9 cellular contexts compared by ENCODE assay signal in genomic region chr3:196486263-196486662, GRCh38. TPM values are rescaled to one million over a fixed set of nuclear protein-coding genes. Genes with fewer than 3 reads are reported as not detected.
A peak's percentile ranks its signal among the peaks of the same experiment; 100 is the strongest.
DNase-seq lines count a peak whose midpoint lies in the region; ATAC-seq, FAIRE-seq and TF ChIP-seq lines count a peak whose summit lies in the region.
"Had no signal": no experiment of that assay in that cellular context is flagged by ENCODE, and none has a peak within 500 bp of the region (broad histone marks: within the 10 kb centered on the region; RNA-seq: fewer than 3 reads in every experiment).

No MANE protein-coding gene starts in this region.

- peaks cover 25% of the 10 kb centered on the region for H3K79me2 ChIP-seq in keratinocyte (ENCODE audit: control insufficient read depth, insufficient read depth, low read length)

- H3K27ac ChIP-seq in C4-2B (no peak overlapping the region), keratinocyte (ENCODE audit: control insufficient read depth, insufficient read depth, low read length) (no peak overlapping the region)
- H3K27ac ChIP-seq: epithelial cell of prostate had no signal

- H3K36me3 ChIP-seq in keratinocyte (ENCODE audit: control insufficient read depth in 2 of 2, extremely low read depth in 1 of 2, insufficient read depth in 2 of 2, low read length in 2 of 2), result peaks cover 17% of the 10 kb centered on the region in 2 experiments

- no peak for FAIRE-seq in keratinocyte (lab: Jason Lieb, UNC)

- no peaks in the 10 kb centered on the region for H3K27me3 ChIP-seq in keratinocyte (ENCODE audit: control insufficient read depth, extremely low read depth, insufficient read depth, low read length)

- H3K4me2 ChIP-seq in keratinocyte (ENCODE audit: control insufficient read depth, extremely low read depth, insufficient read depth, low read depth, low read length), result no peak overlapping the region

- ATAC-seq in GM18867 (IDR thresholded peaks at IDR 0.05; ENCODE audit: unreplicated experiment) (no peak), HG03108 (IDR thresholded peaks at IDR 0.05; ENCODE audit: unreplicated experiment) (no peak)

- no peaks in the 10 kb centered on the region for H4K20me1 ChIP-seq in keratinocyte (ENCODE audit: control insufficient read depth, extremely low read depth, insufficient read depth, low read length)

- H2AFZ ChIP-seq in keratinocyte (ENCODE audit: control insufficient read depth, low read length), result no peak overlapping the region

- H3K9ac ChIP-seq in keratinocyte (ENCODE audit: control insufficient read depth, extremely low read depth, insufficient read depth, low read length), result no peak overlapping the region

- H3K4me3 ChIP-seq in keratinocyte (ENCODE audit: control insufficient read depth in 2 of 3, extremely low read depth in 1 of 3, insufficient read depth in 2 of 3, low read depth in 1 of 3, low read length in 3 of 3), result no peak overlapping the region

- no peaks in the 10 kb centered on the region for H3K9me1 ChIP-seq in keratinocyte (ENCODE audit: control insufficient read depth, extremely low read depth, insufficient read depth, low read length)

- peak; percentile 57 for TF ChIP-seq CTCF in C4-2B (conservative IDR thresholded peaks at IDR 0.05)
- peak; percentile 53 for TF ChIP-seq CTCF in GM13976 (IDR thresholded peaks at IDR 0.05; ENCODE audit: borderline replicate concordance, control extremely low read depth, extremely low read depth, insufficient read depth, missing control alignments)
- TF ChIP-seq CTCF in keratinocyte (optimal IDR thresholded peaks at IDR 0.05 in 1 of 3, IDR thresholded peaks at IDR 0.05 in 1 of 3, conservative IDR thresholded peaks at IDR 0.05 in 1 of 3; ENCODE audit: extremely low read depth in 1 of 3, insufficient read depth in 2 of 3, low read length in 3 of 3), result peak; percentile 36 to 58 (median 39)

- H3K4me1 ChIP-seq in keratinocyte (ENCODE audit: control insufficient read depth, extremely low read depth, insufficient read depth, low read length), result no peaks in the 10 kb centered on the region

- in situ Hi-C loops in GM13976 (cut with MboI; ENCODE audit: low sequenced_read_pairs, unreplicated experiment), result no loop called here

- DNase-seq in GM13976 (ENCODE audit: low spot score), result no peak
- DNase-seq in activated CD4-positive, alpha-beta T cell treated with anti-CD3 and anti-CD28 coated beads, Interleukin-2, amount 50 U/mL, for 4 hours, result peak; percentile 31 to 33
- no peak for DNase-seq in keratinocyte (ENCODE audit: low read depth, low spot score)
- no peak for DNase-seq in hypothalamus (lab: John Stamatoyannopoulos, UW)
- no peak for DNase-seq in SIG-M5 (lab: John Stamatoyannopoulos, UW)

- dilution Hi-C loops in keratinocyte (cut with MboI; ENCODE audit: extremely low pct_ligation_motif_present, low sequenced_read_pairs), result no loop called here

- H3K9me3 ChIP-seq in keratinocyte (ENCODE audit: control insufficient read depth, low read depth, low read length), result no peaks in the 10 kb centered on the region

RNA-seq across cellular contexts. Expression of gene RNF168, which starts 17.3 kb away (rescaled TPM):
- 3.4 to 7.2 TPM (median 4.2 TPM) in 3 replicates for polyA plus RNA-seq in keratinocyte
- 6.4 TPM for polyA plus RNA-seq in keratinocyte (2011; ENCODE audit: low read depth)
- 4.4 and 4.6 TPM in 2 replicates for polyA plus RNA-seq in keratinocyte (2011; cell fraction: cytosol; rRNA removed)
- polyA plus RNA-seq in keratinocyte (2011; cell fraction: nucleus; rRNA removed), result 7.1 and 7.2 TPM in 2 replicates
- polyA plus RNA-seq in keratinocyte (2012; ENCODE audit: low replicate concordance), result 6.8 and 11.0 TPM in 2 replicates
- 12.8 to 18.7 TPM (median 15.8 TPM) in 3 replicates for polyA minus RNA-seq in keratinocyte
- polyA minus RNA-seq in keratinocyte (2011; cell fraction: cytosol; rRNA and poly(A)+ RNA removed), result 8.8 TPM
- 7.3 and 13.1 TPM in 2 replicates for polyA minus RNA-seq in keratinocyte (2011; cell fraction: nucleus; rRNA and poly(A)+ RNA removed)

RNA-seq across cellular contexts. Expression of gene SMCO1, which starts 28.9 kb away (rescaled TPM):
- polyA plus RNA-seq in keratinocyte, result not detected in 3 replicates
- polyA plus RNA-seq in keratinocyte (2011; ENCODE audit: low read depth), result not detected
- not detected in 2 replicates for polyA plus RNA-seq in keratinocyte (2011; cell fraction: cytosol; rRNA removed)
- not detected in 2 replicates for polyA plus RNA-seq in keratinocyte (2011; cell fraction: nucleus; rRNA removed)
- polyA plus RNA-seq in keratinocyte (2012; ENCODE audit: low replicate concordance), result not detected in 2 replicates
- not detected in 3 replicates for polyA minus RNA-seq in keratinocyte
- not detected for polyA minus RNA-seq in keratinocyte (2011; cell fraction: cytosol; rRNA and poly(A)+ RNA removed)
- polyA minus RNA-seq in keratinocyte (2011; cell fraction: nucleus; rRNA and poly(A)+ RNA removed), result not detected in 2 replicates

RNA-seq across cellular contexts. Expression of gene UBXN7, which starts 54.0 kb away (rescaled TPM):
- polyA plus RNA-seq in keratinocyte, result 13.7 to 22.6 TPM (median 19.7 TPM) in 3 replicates
- polyA plus RNA-seq in keratinocyte (2011; ENCODE audit: low read depth), result 22.7 TPM
- polyA plus RNA-seq in keratinocyte (2011; cell fraction: cytosol; rRNA removed), result 11.6 and 19.9 TPM in 2 replicates
- 26.8 and 30.9 TPM in 2 replicates for polyA plus RNA-seq in keratinocyte (2011; cell fraction: nucleus; rRNA removed)
- polyA plus RNA-seq in keratinocyte (2012; ENCODE audit: low replicate concordance), result 9.0 and 15.7 TPM in 2 replicates
- 12.5 to 42.7 TPM (median 20.9 TPM) in 3 replicates for polyA minus RNA-seq in keratinocyte
- polyA minus RNA-seq in keratinocyte (2011; cell fraction: cytosol; rRNA and poly(A)+ RNA removed), result 10.2 TPM
- 13.0 and 30.3 TPM in 2 replicates for polyA minus RNA-seq in keratinocyte (2011; cell fraction: nucleus; rRNA and poly(A)+ RNA removed)

Comparison
In these comparisons a context has a peak if more than half of its experiments do, and no peak if none do; other contexts are left out.
1. DNase-seq: peak in activated CD4-positive, alpha-beta T cell treated with anti-CD3 and anti-CD28 coated beads, Interleukin-2, amount 50 U/mL, for 4 hours (2 of 2); none in GM13976 (single experiment), keratinocyte (single experiment), hypothalamus (0 of 51) and SIG-M5 (single experiment).
2. Peak in every context shown above with its lines, with median percentiles within 50 percentile points of each other: CTCF ChIP-seq.